1 cellular context compared by ENCODE assay signal in the genomic region with DNA sequence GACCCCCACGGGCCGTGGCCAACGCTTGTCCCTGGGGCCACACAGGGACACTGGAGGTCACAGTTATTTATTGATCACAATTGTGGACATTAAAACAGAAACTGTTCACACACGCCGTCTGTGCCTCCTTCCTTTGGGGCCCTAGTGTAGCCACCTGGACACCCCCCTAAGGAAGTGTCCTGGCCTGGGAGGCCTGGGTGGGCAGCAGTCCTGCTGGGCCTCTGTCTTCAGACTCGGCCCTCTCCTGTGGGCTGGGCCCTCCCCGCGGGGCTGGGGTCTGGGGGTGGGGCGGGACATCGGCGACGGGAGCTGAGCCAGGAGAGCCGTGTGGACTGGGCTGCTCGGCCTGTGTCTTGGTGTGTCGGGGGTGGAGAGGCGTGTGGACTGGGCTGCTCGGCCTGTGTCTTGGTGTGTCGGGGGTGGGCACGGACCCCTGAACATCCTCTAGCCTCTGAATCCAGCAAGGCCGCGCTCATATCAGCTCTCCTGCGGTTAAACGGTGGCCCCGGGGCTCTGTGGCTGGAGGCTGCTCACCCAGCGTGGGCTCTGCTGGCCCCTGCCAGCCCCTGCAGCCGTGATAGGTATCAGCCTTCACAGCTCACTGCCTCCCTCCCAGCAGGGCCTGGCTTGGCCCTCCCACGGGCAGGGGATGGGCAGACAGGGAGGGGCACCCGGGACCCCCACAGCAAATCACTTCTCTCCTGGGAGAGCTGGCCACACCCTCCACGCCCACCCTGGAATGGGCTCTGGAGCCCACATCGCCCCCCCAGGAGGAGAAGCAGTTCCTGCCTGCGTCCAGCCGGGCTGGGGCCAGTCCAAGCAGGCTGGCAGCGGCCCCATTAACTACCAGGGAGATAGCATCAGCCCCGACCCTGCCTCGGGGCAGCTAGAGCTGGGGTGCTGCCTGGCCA.
A peak's percentile ranks its signal among the peaks of the same experiment; 100 is the strongest.
TF ChIP-seq lines count a peak whose summit lies in the region.

No MANE protein-coding gene starts in this region.

TF ChIP-seq in HepG2, 621 proteins besides CTCF, POLR2A, EP300 and RAD21 (continues in another document):
- no peak for TF ChIP-seq DR1 (CRISPR knock-in tag; IDR thresholded peaks at IDR 0.05)
- peak; percentile 18; the same call in 1 of the 2 replicates for TF ChIP-seq ZFY (CRISPR knock-in tag; IDR thresholded peaks at IDR 0.05)
- TF ChIP-seq ZNF280D (CRISPR knock-in tag; IDR thresholded peaks at IDR 0.05), result no peak
- TF ChIP-seq GFI1 (CRISPR knock-in tag; IDR thresholded peaks at IDR 0.05; ENCODE audit: borderline replicate concordance), result no peak
- TF ChIP-seq ZNF7 (CRISPR knock-in tag; IDR thresholded peaks at IDR 0.05), result no peak
- no peak for TF ChIP-seq HNRNPUL1 (IDR thresholded peaks at IDR 0.05; ENCODE audit: low read depth, low read length)
- no peak for TF ChIP-seq ZNF296 (CRISPR knock-in tag; conservative IDR thresholded peaks at IDR 0.05)
- peak; percentile 39; the same call in 1 of the 2 replicates for TF ChIP-seq NRL (CRISPR knock-in tag; IDR thresholded peaks at IDR 0.05; ENCODE audit: borderline replicate concordance)
- TF ChIP-seq KAT7 (CRISPR knock-in tag; IDR thresholded peaks at IDR 0.05; ENCODE audit: borderline replicate concordance), result no peak
- TF ChIP-seq MATR3 (CRISPR knock-in tag; IDR thresholded peaks at IDR 0.05), result no peak
- no peak for TF ChIP-seq HOXA9 (CRISPR knock-in tag; IDR thresholded peaks at IDR 0.05; ENCODE audit: borderline replicate concordance)
- TF ChIP-seq, protein P1, sequence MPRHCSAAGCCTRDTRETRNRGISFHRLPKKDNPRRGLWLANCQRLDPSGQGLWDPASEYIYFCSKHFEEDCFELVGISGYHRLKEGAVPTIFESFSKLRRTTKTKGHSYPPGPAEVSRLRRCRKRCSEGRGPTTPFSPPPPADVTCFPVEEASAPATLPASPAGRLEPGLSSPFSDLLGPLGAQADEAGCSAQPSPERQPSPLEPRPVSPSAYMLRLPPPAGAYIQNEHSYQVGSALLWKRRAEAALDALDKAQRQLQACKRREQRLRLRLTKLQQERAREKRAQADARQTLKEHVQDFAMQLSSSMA (CRISPR knock-in tag; IDR thresholded peaks at IDR 0.05), result no peak
- peak; percentile 12 for TF ChIP-seq AGO1 (IDR thresholded peaks at IDR 0.05; ENCODE audit: low read depth, low read length, poor library complexity, severe bottlenecking)
- TF ChIP-seq ZNF143 (CRISPR knock-in tag; IDR thresholded peaks at IDR 0.05), result no peak
- TF ChIP-seq ZFX (CRISPR knock-in tag; IDR thresholded peaks at IDR 0.05; ENCODE audit: low read depth), result peak; percentile 50
- no peak for TF ChIP-seq ZSCAN31 (CRISPR knock-in tag; IDR thresholded peaks at IDR 0.05; ENCODE audit: low read depth)
- no peak for TF ChIP-seq DZIP1 (CRISPR knock-in tag; IDR thresholded peaks at IDR 0.05)
- no peak for TF ChIP-seq TCF12 (IDR thresholded peaks at IDR 0.05)
- TF ChIP-seq TCF12 (CRISPR knock-in tag; IDR thresholded peaks at IDR 0.05), result no peak
- TF ChIP-seq SP4 (CRISPR knock-in tag; IDR thresholded peaks at IDR 0.05), result 0 out of 2 replicates have a peak, but pooled peaks have one; percentile 5
- TF ChIP-seq ZNF703 (CRISPR knock-in tag; IDR thresholded peaks at IDR 0.05; ENCODE audit: borderline replicate concordance), result 0 out of 2 replicates have a peak, but pooled peaks have one; percentile 48
- TF ChIP-seq ZNF530 (CRISPR knock-in tag; IDR thresholded peaks at IDR 0.05; ENCODE audit: low read depth), result no peak
- TF ChIP-seq PHF5A (CRISPR knock-in tag; IDR thresholded peaks at IDR 0.05; ENCODE audit: low read depth, unreplicated experiment), result no peak
- TF ChIP-seq, protein P2, sequence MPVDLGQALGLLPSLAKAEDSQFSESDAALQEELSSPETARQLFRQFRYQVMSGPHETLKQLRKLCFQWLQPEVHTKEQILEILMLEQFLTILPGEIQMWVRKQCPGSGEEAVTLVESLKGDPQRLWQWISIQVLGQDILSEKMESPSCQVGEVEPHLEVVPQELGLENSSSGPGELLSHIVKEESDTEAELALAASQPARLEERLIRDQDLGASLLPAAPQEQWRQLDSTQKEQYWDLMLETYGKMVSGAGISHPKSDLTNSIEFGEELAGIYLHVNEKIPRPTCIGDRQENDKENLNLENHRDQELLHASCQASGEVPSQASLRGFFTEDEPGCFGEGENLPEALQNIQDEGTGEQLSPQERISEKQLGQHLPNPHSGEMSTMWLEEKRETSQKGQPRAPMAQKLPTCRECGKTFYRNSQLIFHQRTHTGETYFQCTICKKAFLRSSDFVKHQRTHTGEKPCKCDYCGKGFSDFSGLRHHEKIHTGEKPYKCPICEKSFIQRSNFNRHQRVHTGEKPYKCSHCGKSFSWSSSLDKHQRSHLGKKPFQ (CRISPR knock-in tag; IDR thresholded peaks at IDR 0.05; ENCODE audit: insufficient replicate concordance), result peak; percentile 46
- TF ChIP-seq SRSF1 (optimal IDR thresholded peaks at IDR 0.05; ENCODE audit: low read depth, low read length), result peak; percentile 41
- TF ChIP-seq CENPT (CRISPR knock-in tag; IDR thresholded peaks at IDR 0.05; ENCODE audit: low read depth), result no peak
- no peak for TF ChIP-seq ATAD3A (CRISPR knock-in tag; IDR thresholded peaks at IDR 0.05)
- TF ChIP-seq ZNF451 (CRISPR knock-in tag; IDR thresholded peaks at IDR 0.05), result no peak
- no peak for TF ChIP-seq TARDBP (CRISPR knock-in tag; IDR thresholded peaks at IDR 0.05)
- TF ChIP-seq ZNF263 (CRISPR knock-in tag; IDR thresholded peaks at IDR 0.05), result peak; percentile 30; the same call in 1 of the 2 replicates
- TF ChIP-seq TBP (CRISPR knock-in tag; IDR thresholded peaks at IDR 0.05), result no peak
- no peak for TF ChIP-seq ZNF543 (CRISPR knock-in tag; IDR thresholded peaks at IDR 0.05)
- no peak for TF ChIP-seq ZNF737 (CRISPR knock-in tag; IDR thresholded peaks at IDR 0.05; ENCODE audit: borderline replicate concordance)
- TF ChIP-seq POLR2AphosphoS5 (IDR thresholded peaks at IDR 0.05; ENCODE audit: low read depth, low read length), result no peak
- no peak for TF ChIP-seq ZNF616 (CRISPR knock-in tag; IDR thresholded peaks at IDR 0.05; ENCODE audit: low read depth)
- TF ChIP-seq ZNF446 (CRISPR knock-in tag; IDR thresholded peaks at IDR 0.05), result no peak
- TF ChIP-seq ELF4 (CRISPR knock-in tag; IDR thresholded peaks at IDR 0.05; ENCODE audit: borderline replicate concordance), result no peak
- no peak for TF ChIP-seq JDP2 (CRISPR knock-in tag; IDR thresholded peaks at IDR 0.05; ENCODE audit: borderline replicate concordance)
- no peak for TF ChIP-seq IKZF4 (CRISPR knock-in tag; IDR thresholded peaks at IDR 0.05; ENCODE audit: borderline replicate concordance, low read depth, not compliant biosample characterization)
- no peak for TF ChIP-seq XRCC5 (optimal IDR thresholded peaks at IDR 0.05; ENCODE audit: low read length)
- TF ChIP-seq NFKB2 (CRISPR knock-in tag; IDR thresholded peaks at IDR 0.05; ENCODE audit: borderline replicate concordance), result no peak
- TF ChIP-seq, protein P3, sequence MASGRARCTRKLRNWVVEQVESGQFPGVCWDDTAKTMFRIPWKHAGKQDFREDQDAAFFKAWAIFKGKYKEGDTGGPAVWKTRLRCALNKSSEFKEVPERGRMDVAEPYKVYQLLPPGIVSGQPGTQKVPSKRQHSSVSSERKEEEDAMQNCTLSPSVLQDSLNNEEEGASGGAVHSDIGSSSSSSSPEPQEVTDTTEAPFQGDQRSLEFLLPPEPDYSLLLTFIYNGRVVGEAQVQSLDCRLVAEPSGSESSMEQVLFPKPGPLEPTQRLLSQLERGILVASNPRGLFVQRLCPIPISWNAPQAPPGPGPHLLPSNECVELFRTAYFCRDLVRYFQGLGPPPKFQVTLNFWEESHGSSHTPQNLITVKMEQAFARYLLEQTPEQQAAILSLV (CRISPR knock-in tag; IDR thresholded peaks at IDR 0.05; ENCODE audit: borderline replicate concordance), result no peak
- TF ChIP-seq CCDC6 (CRISPR knock-in tag; IDR thresholded peaks at IDR 0.05), result no peak
- no peak for TF ChIP-seq RXRB (CRISPR knock-in tag; IDR thresholded peaks at IDR 0.05; ENCODE audit: borderline replicate concordance)
- no peak for TF ChIP-seq TFE3 (CRISPR knock-in tag; IDR thresholded peaks at IDR 0.05)
- TF ChIP-seq RCOR2 (CRISPR knock-in tag; IDR thresholded peaks at IDR 0.05), result no peak
- no peak for TF ChIP-seq CEBPB (IDR thresholded peaks at IDR 0.05; ENCODE audit: borderline replicate concordance, low read depth, low read length)
- no peak for TF ChIP-seq RBM22 (optimal IDR thresholded peaks at IDR 0.05; ENCODE audit: low read length)
- 0 out of 2 replicates have a peak, but pooled peaks have one; percentile 18 for TF ChIP-seq MYC (CRISPR knock-in tag; IDR thresholded peaks at IDR 0.05; ENCODE audit: borderline replicate concordance)
- TF ChIP-seq U2AF2 (IDR thresholded peaks at IDR 0.05; ENCODE audit: low read depth, low read length), result no peak
- TF ChIP-seq ZNF709 (CRISPR knock-in tag; IDR thresholded peaks at IDR 0.05), result no peak
- TF ChIP-seq ZNF770 (CRISPR knock-in tag; IDR thresholded peaks at IDR 0.05), result no peak
- TF ChIP-seq HMGA1 (CRISPR knock-in tag; conservative IDR thresholded peaks at IDR 0.05), result no peak
